In the genomic region with DNA sequence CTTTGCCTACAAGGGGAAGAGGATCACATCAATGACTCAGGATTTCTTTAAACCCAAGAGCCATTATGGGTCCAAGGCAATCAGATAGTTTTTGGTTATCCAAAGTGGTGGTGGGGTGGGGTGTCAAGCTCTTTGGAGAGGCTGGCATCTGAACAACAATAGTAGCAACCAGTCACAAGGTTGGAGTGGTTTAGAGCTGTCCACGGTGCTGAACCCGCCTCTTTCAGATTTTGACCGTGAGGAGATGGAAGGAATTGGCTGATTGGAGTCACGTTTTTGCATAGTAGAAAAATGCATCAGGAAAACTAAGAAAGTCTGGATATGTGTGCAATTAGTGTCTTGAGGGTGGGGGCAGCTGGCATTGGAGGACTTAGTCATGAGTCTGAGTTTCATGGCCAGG, we compare ENCODE assay signal across 9 cellular contexts.
A peak's percentile ranks its signal among the peaks of the same experiment; 100 is the strongest.
DNase-seq lines count a peak whose midpoint lies in the region; ATAC-seq and TF ChIP-seq lines count a peak whose summit lies in the region.
"Had no signal": no experiment of that assay in that cellular context is flagged by ENCODE, and none has a peak within 500 bp of the region (broad histone marks: within the 10 kb centered on the region; RNA-seq: fewer than 3 reads in every experiment).

No MANE protein-coding gene starts in this region.

- H3K27ac ChIP-seq in RWPE2 (ENCODE audit: poor library complexity, severe bottlenecking): no peak overlapping the region

- peak; percentile 13 for DNase-seq in activated naive CD4-positive, alpha-beta T cell treated with Interleukin-2 at 50 U/mL for 16 hours
- DNase-seq in activated naive CD4-positive, alpha-beta T cell treated with anti-CD3 and anti-CD28 coated beads, Interleukin-2, amount 50 U/mL, for 16 hours: no peak
- DNase-seq in RWPE2 (ENCODE audit: low spot score) (no peak), epithelial cell of esophagus (ENCODE audit: low read depth) (peak; percentile 56), NCI-H1694 (lab: John Stamatoyannopoulos, UW) (no peak)
- peak; percentile 62 for DNase-seq in stimulated activated CD8-positive, alpha-beta memory T cell treated with anti-CD3 and anti-CD28 coated beads, Interleukin-4, amount 100 ng/mL, for 48 hours
- DNase-seq: naive B cell had no signal

- no peaks in the 10 kb centered on the region for H3K4me1 ChIP-seq in RWPE2 (ENCODE audit: insufficient read depth, poor library complexity, severe bottlenecking)

- H3K36me3 Mint-ChIP-seq in stimulated activated memory B cell treated with anti-CD40 and anti-IgM and Interleukin-4, amounts not matched to agents 10 μg/mL and 1 μg/mL and 100 μg/mL, for 72 hours: no peaks in the 10 kb centered on the region
- H3K36me3 Mint-ChIP-seq: naive B cell had no signal

- no peak overlapping the region for H3K4me3 Mint-ChIP-seq in stimulated activated memory B cell treated with anti-CD40 and anti-IgM and Interleukin-4, amounts not matched to agents 10 μg/mL and 1 μg/mL and 100 μg/mL, for 72 hours
- H3K4me3 Mint-ChIP-seq: naive B cell had no signal

- TF ChIP-seq CTCF in RWPE2 (IDR thresholded peaks at IDR 0.05; ENCODE audit: poor library complexity, severe bottlenecking) (no peak), epithelial cell of esophagus (IDR thresholded peaks at IDR 0.05; ENCODE audit: insufficient read depth, low read depth, low read length, missing control alignments) (no peak)

- H3K36me3 ChIP-seq in RWPE2 (ENCODE audit: low read depth): no peaks in the 10 kb centered on the region

- H3K4me1 Mint-ChIP-seq in stimulated activated memory B cell treated with anti-CD40 and anti-IgM and Interleukin-4, amounts not matched to agents 10 μg/mL and 1 μg/mL and 100 μg/mL, for 72 hours: no peaks in the 10 kb centered on the region
- H3K4me1 Mint-ChIP-seq: naive B cell had no signal

- peaks cover 14% of the 10 kb centered on the region for H3K27me3 Mint-ChIP-seq in stimulated activated memory B cell treated with anti-CD40 and anti-IgM and Interleukin-4, amounts not matched to agents 10 μg/mL and 1 μg/mL and 100 μg/mL, for 72 hours

- H3K9me3 ChIP-seq in RWPE2 (ENCODE audit: severe bottlenecking): no peaks in the 10 kb centered on the region

- ATAC-seq in RWPE2 (ENCODE audit: low read depth) (peak; percentile 41; the same call in 1 of the 3 replicates), HG03139 (IDR thresholded peaks at IDR 0.05; ENCODE audit: unreplicated experiment) (no peak)
- ATAC-seq in stimulated activated memory B cell treated with anti-CD40 and anti-IgM and Interleukin-4, amounts not matched to agents 10 μg/mL and 1 μg/mL and 100 μg/mL, for 72 hours: no peak

- H3K27ac Mint-ChIP-seq in stimulated activated memory B cell treated with anti-CD40 and anti-IgM and Interleukin-4, amounts not matched to agents 10 μg/mL and 1 μg/mL and 100 μg/mL, for 72 hours: no peak overlapping the region
- H3K27ac Mint-ChIP-seq: naive B cell had no signal

- no peaks in the 10 kb centered on the region for H3K27me3 ChIP-seq in RWPE2 (ENCODE audit: insufficient read depth, poor library complexity, severe bottlenecking)

- H3K9me3 Mint-ChIP-seq in stimulated activated memory B cell treated with anti-CD40 and anti-IgM and Interleukin-4, amounts not matched to agents 10 μg/mL and 1 μg/mL and 100 μg/mL, for 72 hours: peaks cover 11% of the 10 kb centered on the region

- H3K4me3 ChIP-seq in RWPE2 (ENCODE audit: severe bottlenecking) (no peak overlapping the region), epithelial cell of esophagus (ENCODE audit: low read length) (no peak overlapping the region)

Comparison
In these comparisons a context has a peak if more than half of its experiments do, and no peak if none do; other contexts are left out.
1. DNase-seq: peak in activated naive CD4-positive, alpha-beta T cell treated with Interleukin-2 at 50 U/mL for 16 hours (single experiment), epithelial cell of esophagus (single experiment) and stimulated activated CD8-positive, alpha-beta memory T cell treated with anti-CD3 and anti-CD28 coated beads, Interleukin-4, amount 100 ng/mL, for 48 hours (single experiment); none in activated naive CD4-positive, alpha-beta T cell treated with anti-CD3 and anti-CD28 coated beads, Interleukin-2, amount 50 U/mL, for 16 hours (single experiment), RWPE2 (single experiment) and NCI-H1694 (single experiment).